ENCODE assay signal across 8 cellular contexts in genomic region chr22:26360169-26360885, GRCh38.
DNase-seq lines count a peak whose midpoint lies in the region; ATAC-seq and TF ChIP-seq lines count a peak whose summit lies in the region.

No MANE protein-coding gene starts in this region.

- peak; percentile 90 for TF ChIP-seq CTCF in WTC11 (IDR thresholded peaks at IDR 0.05)
- peak; percentile 92 for TF ChIP-seq CTCF in cardiac fibroblast (IDR thresholded peaks at IDR 0.05; ENCODE audit: low read depth, low read length)

- POLR2A ChIA-PET in WTC11 (lab: Charles Lee), result no interaction called here

- ATAC-seq in WTC11 (peak; percentile 74), HG03108 (IDR thresholded peaks at IDR 0.05; ENCODE audit: unreplicated experiment) (no peak)

- H3K27me3 Mint-ChIP-seq in WTC11 (ENCODE audit: low read depth), result peaks cover 5% of the 10 kb centered on the region
- H3K27me3 Mint-ChIP-seq in immature natural killer cell (ENCODE audit: low read depth in 3 of 3), result peaks cover 0 to 3% (median 0%) of the 10 kb centered on the region in 3 donors

- H3K9me3 Mint-ChIP-seq in WTC11 (no peaks in the 10 kb centered on the region), immature natural killer cell (no peaks in the 10 kb centered on the region)

- CTCF ChIA-PET in WTC11 (lab: Charles Lee), result interaction anchor here (0.6 to 1.9 kb wide), 15 partner anchors 8 to 587 kb away, joined by 3 to 12 read pairs (median 3); partner anchors contain the start of gene MIAT

- H3K36me3 Mint-ChIP-seq in WTC11 (no peaks in the 10 kb centered on the region), immature natural killer cell (no peaks in the 10 kb centered on the region)

- H3K4me3 ChIP-seq in cardiac fibroblast (replicated peaks in 1 of 2; ENCODE audit: low read depth in 2 of 2, low read length in 2 of 2), result peak overlapping the region in 1 of 2 donors; percentile 25

- H3K4me3 Mint-ChIP-seq in WTC11, result peak overlapping the region; percentile 66
- no peak overlapping the region for H3K4me3 Mint-ChIP-seq in immature natural killer cell

- H3K4me1 Mint-ChIP-seq in WTC11, result peaks cover 3% of the 10 kb centered on the region; the same call in 1 of the 2 replicates
- peaks cover 6 to 8% of the 10 kb centered on the region in 2 donors for H3K4me1 Mint-ChIP-seq in immature natural killer cell

- DNase-seq in activated gamma-delta T cell treated with Interleukin-2 at 50 U/mL for 16 hours (peak; percentile 61), activated gamma-delta T cell (lab: John Stamatoyannopoulos, UW) (no peak), NCI-H2171 treated with DMSO at 0.1 percent for 48 hours (lab: John Stamatoyannopoulos, UW) (peak; percentile 73), WTC11 (ENCODE audit: low spot score) (peak; percentile 81), cardiac fibroblast (ENCODE audit: low read depth in 2 of 2) (peak; percentile 81 to 86), immature natural killer cell (peak; percentile 49 to 51 (median 49))
- DNase-seq in stimulated activated CD4-positive, alpha-beta T cell treated with anti-CD3 and anti-CD28 coated beads, Interleukin-12 subunit alpha, Interleukin-12 subunit beta, amount 100 ng/mL, for 4 hours, result peak; percentile 62

- H3K27ac Mint-ChIP-seq in WTC11 (peak overlapping the region; percentile 84; the same call in 1 of the 2 replicates), immature natural killer cell (no peak overlapping the region)

TF ChIP-seq in WTC11, 78 proteins besides CTCF, POLR2A, EP300 and RAD21:
- TF ChIP-seq ZNF416 (CRISPR knock-in tag; IDR thresholded peaks at IDR 0.05) (no peak), RELA (CRISPR knock-in tag; IDR thresholded peaks at IDR 0.05; ENCODE audit: borderline replicate concordance) (no peak), HMGA2 (CRISPR knock-in tag; IDR thresholded peaks at IDR 0.05) (no peak), ATF2 (CRISPR knock-in tag; IDR thresholded peaks at IDR 0.05; ENCODE audit: borderline replicate concordance, low read depth) (no peak), SMAD3 (CRISPR knock-in tag; IDR thresholded peaks at IDR 0.05; ENCODE audit: borderline replicate concordance) (no peak), ZMAT4 (CRISPR knock-in tag; IDR thresholded peaks at IDR 0.05) (no peak), ZNF671 (CRISPR knock-in tag; IDR thresholded peaks at IDR 0.05) (no peak)
TF ChIP-seq in WTC11: peak in this region for 0.
